Comparison of ENCODE assay signal across 8 cellular contexts in genomic region chr5:110738812-110739651, GRCh38. TPM values are rescaled to one million over a fixed set of nuclear protein-coding genes. Genes with fewer than 3 reads are reported as not detected.
DNase-seq lines count a peak whose midpoint lies in the region; TF ChIP-seq lines count a peak whose summit lies in the region.

Gene SLC25A46 (plus strand): TSS chr5:110739007. CDS start chr5:110739120, 113 bp downstream.

- H4K91ac ChIP-seq in H9 (ENCODE audit: insufficient read length, low read depth, low read length) = no peak within 1 kb of the TSS

- no peak within 1 kb of the TSS for H3K23ac ChIP-seq in H9 (ENCODE audit: insufficient read length, low read depth, low read length)

- H4K20me1 ChIP-seq in H9 (ENCODE audit: control insufficient read depth, insufficient read depth, insufficient read length) = no peaks in the 10 kb centered on the region

- H3K9ac ChIP-seq in ES-I3 (ENCODE audit: low read depth, low read length) (peak within 1 kb of the TSS; percentile 86), H9 (ENCODE audit: extremely low read depth, insufficient read length, low read length) (peak within 1 kb of the TSS; percentile 65)

- no peak within 1 kb of the TSS for H4K5ac ChIP-seq in H9 (ENCODE audit: insufficient read length, low read depth, low read length)

- peak within 1 kb of the TSS; percentile 73 to 89 (median 85); a peak in 5 of 7 replicates for H3K27ac Mint-ChIP-seq in H9

- H2BK5ac ChIP-seq in H9 (ENCODE audit: insufficient read length, low read length) = no peak within 1 kb of the TSS

- H3K36me3 ChIP-seq in ES-I3 (ENCODE audit: insufficient read depth, low read length) (no peaks in the 10 kb centered on the region), MG63 (peaks cover 16% of the 10 kb centered on the region), SJCRH30 (no peaks in the 10 kb centered on the region), neuron (ENCODE audit: insufficient read depth, low read length) (no peaks in the 10 kb centered on the region)

- H2BK12ac ChIP-seq in H9 (ENCODE audit: insufficient read length, low read depth, low read length) = no peak within 1 kb of the TSS

- peak within 1 kb of the TSS; percentile 91 for H2AFZ ChIP-seq in H9 (ENCODE audit: low read length)
- H2AFZ ChIP-seq in neuron (ENCODE audit: low read depth, low read length) = peak within 1 kb of the TSS; percentile 68

- H3K4me3 ChIP-seq in MG63 (peak within 1 kb of the TSS; percentile 87), SJCRH30 (peak within 1 kb of the TSS; percentile 96), neuron (ENCODE audit: low read length) (peak within 1 kb of the TSS; percentile 65)

- H3K4me2 ChIP-seq in H9 (ENCODE audit: insufficient read depth, insufficient read length, low read length) = peak within 1 kb of the TSS; percentile 90

- no peak within 1 kb of the TSS for H3T11ph ChIP-seq in H9 (ENCODE audit: low read length)

- H3K23me2 ChIP-seq in H9 (ENCODE audit: insufficient read length, low read depth, low read length, poor library complexity, severe bottlenecking) = peaks cover 9% of the 10 kb centered on the region

- H3K4me3 Mint-ChIP-seq in H9 = peak within 1 kb of the TSS; percentile 87 to 95

- no peak within 1 kb of the TSS for H3K27ac ChIP-seq in H9 (ENCODE audit: insufficient read length, low read depth, low read length)
- H3K27ac ChIP-seq in SJCRH30 = peak within 1 kb of the TSS; percentile 70

- TF ChIP-seq CTCF in H9 (conservative IDR thresholded peaks at IDR 0.05) (no peak), subcutaneous adipose tissue (IDR thresholded peaks at IDR 0.05; ENCODE audit: low read depth) (no peak)

- no peaks in the 10 kb centered on the region for H3K79me2 ChIP-seq in H9 (ENCODE audit: insufficient read depth, low read length)

- peaks cover 24% of the 10 kb centered on the region for H3K27me3 Mint-ChIP-seq in H9 (ENCODE audit: low read depth)

- peak; percentile 91 for DNase-seq in H9
- DNase-seq in MG63 = peak; percentile 90
- peak; percentile 87 to 93 for DNase-seq in SJCRH30
- peak; percentile 54 to 77 (median 70) for DNase-seq in activated naive CD4-positive, alpha-beta T cell (lab: John Stamatoyannopoulos, UW)
- peak; percentile 89 for DNase-seq in foreskin melanocyte

- H3K9me3 ChIP-seq in ES-I3 (ENCODE audit: control insufficient read depth, insufficient read depth, low read length) (no peaks in the 10 kb centered on the region), H9 (ENCODE audit: control insufficient read depth, low read depth, low read length) (no peaks in the 10 kb centered on the region), MG63 (no peaks in the 10 kb centered on the region), SJCRH30 (replicated peaks) (no peaks in the 10 kb centered on the region), neuron (ENCODE audit: low read length) (no peaks in the 10 kb centered on the region)

- no peak within 1 kb of the TSS for H2BK120ac ChIP-seq in H9 (ENCODE audit: low read depth, low read length, poor library complexity, severe bottlenecking)

- no peak within 1 kb of the TSS for H3K4ac ChIP-seq in H9 (ENCODE audit: low read depth, low read length)

- no peak within 1 kb of the TSS for H2BK15ac ChIP-seq in H9 (ENCODE audit: low read depth, low read length)

- no peaks in the 10 kb centered on the region for H3K9me3 Mint-ChIP-seq in H9

- H3K79me1 ChIP-seq in H9 (ENCODE audit: insufficient read depth, low read depth, low read length, poor library complexity, severe bottlenecking) = no peaks in the 10 kb centered on the region

- WGBS in H9 (ENCODE audit: extremely low coverage, insufficient read length, low lambda C conversion rate) = no CpG with 5 or more reads among the region's 62 CpGs

- H4K8ac ChIP-seq in H9 (replicated peaks; ENCODE audit: insufficient read length, low read depth, low read length) = no peak within 1 kb of the TSS

- H3K36me3 Mint-ChIP-seq in H9 (ENCODE audit: insufficient read depth in 1 of 3, low read depth in 3 of 3) = no peaks in the 10 kb centered on the region; a peak in 1 of 7 replicates

- no peaks in the 10 kb centered on the region for H3K4me1 ChIP-seq in ES-I3 (ENCODE audit: insufficient read depth, low read length)
- H3K4me1 ChIP-seq in H9 (ENCODE audit: insufficient read depth, low read length) = 0 out of 2 replicates have a peak, but pooled peaks cover 2% of the 10 kb centered on the region
- H3K4me1 ChIP-seq in SJCRH30 = peaks cover 5% of the 10 kb centered on the region; the same call in 1 of the 2 replicates
- H3K4me1 ChIP-seq in neuron (ENCODE audit: insufficient read depth, low read length) = peaks cover 5% of the 10 kb centered on the region

- peak within 1 kb of the TSS; percentile 2; the same call in 1 of the 2 replicates for H3K14ac ChIP-seq in H9 (ENCODE audit: insufficient read depth, low read length)

- no peak within 1 kb of the TSS for H3K56ac ChIP-seq in H9 (ENCODE audit: insufficient read length, low read depth, low read length)

- no peak within 1 kb of the TSS for H2AK5ac ChIP-seq in H9 (ENCODE audit: insufficient read length, low read length)

- H3K27me3 ChIP-seq in H9 (ENCODE audit: insufficient read depth, low read length) = no peaks in the 10 kb centered on the region
- peaks cover 3% of the 10 kb centered on the region; the same call in 1 of the 2 replicates for H3K27me3 ChIP-seq in MG63
- no peaks in the 10 kb centered on the region for H3K27me3 ChIP-seq in SJCRH30
- H3K27me3 ChIP-seq in neuron (ENCODE audit: insufficient read depth, low read length) = no peaks in the 10 kb centered on the region

- no peak within 1 kb of the TSS for H3K18ac ChIP-seq in H9 (ENCODE audit: insufficient read length, low read depth, low read length)

- H3K4me1 Mint-ChIP-seq in H9 = peaks cover 9 to 12% of the 10 kb centered on the region in 2 experiments

- no peak within 1 kb of the TSS for H2BK20ac ChIP-seq in H9 (ENCODE audit: low read depth, low read length, poor library complexity, severe bottlenecking)

RNA-seq across cellular contexts. Expression of gene SLC25A46, which starts in this region (rescaled TPM):
- total RNA-seq in H9 (2021) (25.9 and 26.0 TPM in 2 replicates), subcutaneous adipose tissue (10 to 100 TPM; 64.6 to 74.8 (median 66.4) TPM)
- total RNA-seq in MG63 (2014; rRNA removed; shearing (Covaris generic); ENCODE audit: low replicate concordance) = 99.9 and 126 TPM in 2 replicates
- 41.8 and 47.3 TPM in 2 replicates for total RNA-seq in SJCRH30 (2014; rRNA removed; shearing (Covaris generic))
